1 cellular context compared by ENCODE assay signal in genomic region chr11:57871231-57871630, GRCh38.
TF ChIP-seq lines count a peak whose summit lies in the region.

No MANE protein-coding gene starts in this region.

TF ChIP-seq in H1, 55 proteins besides CTCF, POLR2A, EP300 and RAD21:
- no peak for TF ChIP-seq SP2 (IDR thresholded peaks at IDR 0.05; ENCODE audit: low read length)
- no peak for TF ChIP-seq CBX8 (IDR thresholded peaks at IDR 0.05; ENCODE audit: borderline replicate concordance, low read depth, low read length)
- no peak for TF ChIP-seq CHD7 (IDR thresholded peaks at IDR 0.05; ENCODE audit: insufficient replicate concordance, low read length)
- no peak for TF ChIP-seq KDM4A (IDR thresholded peaks at IDR 0.05; ENCODE audit: low read depth, low read length, severe bottlenecking)
- TF ChIP-seq POU5F1 (IDR thresholded peaks at IDR 0.05; ENCODE audit: low read depth, low read length): no peak
- no peak for TF ChIP-seq RNF2 (IDR thresholded peaks at IDR 0.05; ENCODE audit: borderline replicate concordance, low read depth, low read length, missing control alignments, poor library complexity, severe bottlenecking)
- TF ChIP-seq SIN3A (conservative IDR thresholded peaks at IDR 0.05 in 1 of 2, IDR thresholded peaks at IDR 0.05 in 1 of 2; ENCODE audit: low read depth in 1 of 2, low read length in 2 of 2): no peak
- no peak for TF ChIP-seq NRF1 (IDR thresholded peaks at IDR 0.05; ENCODE audit: low read depth, low read length)
- TF ChIP-seq YY1 (IDR thresholded peaks at IDR 0.05; ENCODE audit: low read depth, low read length): no peak
- no peak for TF ChIP-seq TCF12 (IDR thresholded peaks at IDR 0.05; ENCODE audit: low read depth, low read length)
- TF ChIP-seq GABPA (IDR thresholded peaks at IDR 0.05; ENCODE audit: borderline replicate concordance, insufficient read depth, low read length): no peak
- TF ChIP-seq CTBP2 (IDR thresholded peaks at IDR 0.05; ENCODE audit: borderline replicate concordance, insufficient read depth, insufficient read length, low read length): no peak
